Comparison of ENCODE assay signal across 8 cellular contexts in the genomic region with DNA sequence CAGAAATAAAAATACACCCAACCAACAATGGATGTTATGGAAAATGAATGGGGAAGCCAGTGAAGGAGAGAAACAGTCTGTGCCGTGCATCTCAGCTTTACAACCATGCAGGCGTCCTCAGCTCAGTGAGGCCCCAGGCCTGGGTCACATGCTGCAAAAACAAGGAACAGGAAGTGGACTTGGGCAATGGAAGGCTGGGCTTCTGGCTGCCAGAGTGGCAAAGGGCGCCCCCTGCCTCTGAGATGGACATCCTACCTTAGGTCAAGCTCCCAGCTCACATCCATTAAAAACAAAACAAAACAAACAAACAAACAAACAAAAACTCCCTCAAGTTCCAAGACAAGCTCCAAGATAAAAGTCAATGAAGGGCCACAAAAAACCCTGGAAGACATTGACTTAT. TPM values are rescaled to one million over a fixed set of nuclear protein-coding genes. Genes with fewer than 3 reads are reported as not detected.
DNase-seq lines count a peak whose midpoint lies in the region; ATAC-seq and TF ChIP-seq lines count a peak whose summit lies in the region.

No MANE protein-coding gene starts in this region.

- no peak overlapping the region for H3K4me2 ChIP-seq in OCI-LY1 (ENCODE audit: low read length)

- H3K36me3 ChIP-seq in OCI-LY1 (ENCODE audit: insufficient read depth, low read length): peaks cover 38% of the 10 kb centered on the region
- peaks cover 34% of the 10 kb centered on the region for H3K36me3 ChIP-seq in CD4-positive, alpha-beta memory T cell (ENCODE audit: insufficient read depth, low read length)

- H3K27ac Mint-ChIP-seq in natural killer cell treated with Interleukin-12 subunit alpha and Interleukin-12 subunit beta and Interleukin-15 and Interleukin-18, amount 100 ng/mL, for 72 hours: peak overlapping the region in 1 of 2 donors; percentile 50
- no peak overlapping the region for H3K27ac Mint-ChIP-seq in CD4-positive, alpha-beta memory T cell

- no peaks in the 10 kb centered on the region for H3K36me3 Mint-ChIP-seq in natural killer cell treated with Interleukin-12 subunit alpha and Interleukin-12 subunit beta and Interleukin-15 and Interleukin-18, amount 100 ng/mL, for 72 hours
- H3K36me3 Mint-ChIP-seq in CD4-positive, alpha-beta memory T cell: peaks cover 60 to 67% of the 10 kb centered on the region in 2 donors

- H3K9me3 ChIP-seq in OCI-LY1 (ENCODE audit: low read length): no peaks in the 10 kb centered on the region
- H3K9me3 ChIP-seq in CD4-positive, alpha-beta memory T cell (ENCODE audit: control insufficient read depth in 1 of 2, low read length in 2 of 2): no peaks in the 10 kb centered on the region

- H3K4me1 Mint-ChIP-seq in natural killer cell treated with Interleukin-12 subunit alpha and Interleukin-12 subunit beta and Interleukin-15 and Interleukin-18, amount 100 ng/mL, for 72 hours (ENCODE audit: low read depth in 2 of 2): peaks cover 6 to 8% of the 10 kb centered on the region in 2 donors
- H3K4me1 Mint-ChIP-seq in CD4-positive, alpha-beta memory T cell: peaks cover 2 to 5% (median 5%) of the 10 kb centered on the region in 4 donors

- no peaks in the 10 kb centered on the region for H3K27me3 ChIP-seq in OCI-LY1 (ENCODE audit: insufficient read depth, low read length)
- H3K27me3 ChIP-seq in CD4-positive, alpha-beta memory T cell (ENCODE audit: insufficient read depth, low read length): no peaks in the 10 kb centered on the region

- intact Hi-C loops in CD4-positive, alpha-beta memory T cell (cut with micrococcal nuclease): no loop called here

- peak; percentile 60 for TF ChIP-seq CTCF in OCI-LY1 (IDR thresholded peaks at IDR 0.05; ENCODE audit: low read length)

- H3K79me2 ChIP-seq in OCI-LY1 (ENCODE audit: insufficient read depth, low read length): no peaks in the 10 kb centered on the region

- DNase-seq in DMS53 (lab: John Stamatoyannopoulos, UW): peak; percentile 77
- peak; percentile 53 for DNase-seq in dermis blood vessel endothelial cell
- peak; percentile 73 for DNase-seq in natural killer cell treated with Interleukin-12 subunit alpha and Interleukin-12 subunit beta and Interleukin-15 and Interleukin-18, amount 100 ng/mL, for 72 hours (ENCODE audit: low spot score)
- no peak for DNase-seq in putamen (ENCODE audit: low spot score)
- DNase-seq in CD4-positive, alpha-beta memory T cell: no peak

- POLR2A ChIA-PET in CD4-positive, alpha-beta memory T cell (lab: Charles Lee; ENCODE audit: partially characterized antibody): no interaction called here

- H3K4me3 ChIP-seq in OCI-LY1 (ENCODE audit: low read depth, low read length, poor library complexity, severe bottlenecking): no peak overlapping the region
- H3K4me3 ChIP-seq in CD4-positive, alpha-beta memory T cell (ENCODE audit: low read length in 2 of 2): no peak overlapping the region

- no peak overlapping the region for H2AFZ ChIP-seq in OCI-LY1 (ENCODE audit: low read length)

- ATAC-seq in GM21526 (IDR thresholded peaks at IDR 0.05; ENCODE audit: low FRiP score, unreplicated experiment) (peak; percentile 52), HG03135 (IDR thresholded peaks at IDR 0.05; ENCODE audit: unreplicated experiment) (no peak)
- peak; percentile 75 to 85 for ATAC-seq in natural killer cell treated with Interleukin-12 subunit alpha and Interleukin-12 subunit beta and Interleukin-15 and Interleukin-18, amount 100 ng/mL, for 72 hours

- no peak overlapping the region for H3K27ac ChIP-seq in OCI-LY1 (ENCODE audit: low read depth, low read length, poor library complexity, severe bottlenecking)
- no peak overlapping the region for H3K27ac ChIP-seq in CD4-positive, alpha-beta memory T cell (ENCODE audit: low read depth, low read length)

- no peaks in the 10 kb centered on the region for H3F3A ChIP-seq in OCI-LY1 (ENCODE audit: insufficient read depth, low read length)

- CTCF ChIA-PET in CD4-positive, alpha-beta memory T cell (lab: Charles Lee; ENCODE audit: partially characterized antibody): interaction anchor here (0.9 to 2.7 kb wide), 3 partner anchors 12 to 155 kb away, joined by 3 to 19 read pairs (median 14); no protein-coding TSS in a partner anchor

- H3K4me3 Mint-ChIP-seq in natural killer cell treated with Interleukin-12 subunit alpha and Interleukin-12 subunit beta and Interleukin-15 and Interleukin-18, amount 100 ng/mL, for 72 hours: no peak overlapping the region
- H3K4me3 Mint-ChIP-seq in CD4-positive, alpha-beta memory T cell: no peak overlapping the region

- no peaks in the 10 kb centered on the region for H3K27me3 Mint-ChIP-seq in natural killer cell treated with Interleukin-12 subunit alpha and Interleukin-12 subunit beta and Interleukin-15 and Interleukin-18, amount 100 ng/mL, for 72 hours
- no peaks in the 10 kb centered on the region for H3K27me3 Mint-ChIP-seq in CD4-positive, alpha-beta memory T cell

- H3K4me1 ChIP-seq in OCI-LY1 (ENCODE audit: insufficient read depth, low read length, severe bottlenecking): no peaks in the 10 kb centered on the region
- no peaks in the 10 kb centered on the region for H3K4me1 ChIP-seq in CD4-positive, alpha-beta memory T cell (ENCODE audit: insufficient read depth, low read length)

- no peaks in the 10 kb centered on the region for H3K9me3 Mint-ChIP-seq in natural killer cell treated with Interleukin-12 subunit alpha and Interleukin-12 subunit beta and Interleukin-15 and Interleukin-18, amount 100 ng/mL, for 72 hours
- no peaks in the 10 kb centered on the region for H3K9me3 Mint-ChIP-seq in CD4-positive, alpha-beta memory T cell

- H3K9ac ChIP-seq in OCI-LY1 (ENCODE audit: low read length): no peak overlapping the region

- H4K20me1 ChIP-seq in OCI-LY1 (ENCODE audit: insufficient read depth, low read length): no peaks in the 10 kb centered on the region

- H3K9me2 ChIP-seq in OCI-LY1 (ENCODE audit: low read depth, low read length): no peaks in the 10 kb centered on the region

RNA-seq across cellular contexts. Expression of gene AFAP1L2, which starts 54.7 kb away (rescaled TPM):
- total RNA-seq in dermis blood vessel endothelial cell: 7.6 and 27.7 TPM in 2 replicates
- 1 to 10 TPM; 1.3 to 8.8 TPM for total RNA-seq in natural killer cell treated with Interleukin-12 subunit alpha and Interleukin-12 subunit beta and Interleukin-15 and Interleukin-18, amount 100 ng/mL, for 72 hours
- 1 to 10 TPM; 2.5 to 4.3 TPM for total RNA-seq in CD4-positive, alpha-beta memory T cell
- 1 to 10 TPM in 1 of 2 donors, under 1 TPM in 1; 0.50 to 2.1 TPM for polyA plus RNA-seq in CD4-positive, alpha-beta memory T cell

Comparison
In these comparisons a context has a peak if more than half of its experiments do, and no peak if none do; other contexts are left out.
1. DNase-seq: peak in DMS53 (single experiment), dermis blood vessel endothelial cell (single experiment) and natural killer cell treated with Interleukin-12 subunit alpha and Interleukin-12 subunit beta and Interleukin-15 and Interleukin-18, amount 100 ng/mL, for 72 hours (single experiment); none in putamen (single experiment) and CD4-positive, alpha-beta memory T cell (0 of 5).